In genomic region chr7:74623135-74623534, GRCh38 we compare ENCODE assay signal across 2 cellular contexts.
TF ChIP-seq lines count a peak whose summit lies in the region.

No MANE protein-coding gene starts in this region.

TF ChIP-seq in GM23338, 12 proteins besides CTCF, POLR2A, EP300 and RAD21:
- TF ChIP-seq EZH2 (IDR thresholded peaks at IDR 0.05; ENCODE audit: low read depth, unreplicated experiment): no peak
- TF ChIP-seq STAT1 (IDR thresholded peaks at IDR 0.05; ENCODE audit: unreplicated experiment): no peak
- no peak for TF ChIP-seq JUNB (IDR thresholded peaks at IDR 0.05; ENCODE audit: unreplicated experiment)

TF ChIP-seq in K562, 482 proteins besides CTCF, POLR2A, EP300 and RAD21:
- TF ChIP-seq ZBTB2 (IDR thresholded peaks at IDR 0.05) (no peak), TARDBP (IDR thresholded peaks at IDR 0.05) (no peak), PPARD (CRISPR knock-in tag; IDR thresholded peaks at IDR 0.05) (no peak), NFIC (IDR thresholded peaks at IDR 0.05) (peak; percentile 38; the same call in 1 of the 2 replicates), KLF1 (tag; IDR thresholded peaks at IDR 0.05) (no peak), CHD7 (IDR thresholded peaks at IDR 0.05; ENCODE audit: low read depth, low read length) (peak; percentile 96), SETDB1 (IDR thresholded peaks at IDR 0.05; ENCODE audit: low read length) (no peak), MYC (IDR thresholded peaks at IDR 0.05; ENCODE audit: low read depth, low read length) (no peak), MYC (CRISPR knock-in tag; IDR thresholded peaks at IDR 0.05; ENCODE audit: borderline replicate concordance, low read depth) (no peak), MEF2A (IDR thresholded peaks at IDR 0.05; ENCODE audit: control insufficient read depth, low read depth, low read length) (no peak)
